Comparison of ENCODE assay signal across 21 cellular contexts in genomic region chr5:38113880-38114279, GRCh38.
DNase-seq lines count a peak whose midpoint lies in the region; ATAC-seq, FAIRE-seq and TF ChIP-seq lines count a peak whose summit lies in the region.
"Had no signal": no experiment of that assay in that cellular context is flagged by ENCODE, and none has a peak within 500 bp of the region (broad histone marks: within the 10 kb centered on the region; RNA-seq: fewer than 3 reads in every experiment).

No MANE protein-coding gene starts in this region.

- DNase-seq in right atrium auricular region (ENCODE audit: low spot score), result no peak
- no peak for DNase-seq in Right ventricle myocardium inferior (ENCODE audit: missing footprints)
- DNase-seq in neural crest cell (ENCODE audit: low read depth, low spot score), result no peak
- no peak for DNase-seq in urothelium cell line (ENCODE audit: low spot score)
- no peak for DNase-seq in NCI-H2196 treated with DMSO at 0.1 percent for 48 hours (lab: John Stamatoyannopoulos, UW; ENCODE audit: unreplicated experiment)
- DNase-seq: AML-193; Caco-2; Calu3; CD4-positive, alpha-beta T cell; CD8-positive, alpha-beta T cell; DMS79 treated with DMSO at 0.1 percent for 48 hours; GF-D8 had no signal

- FAIRE-seq in urothelium cell line (lab: Jason Lieb, UNC), result peak; percentile 66
- FAIRE-seq: A549, D721Med, G401.6, GM12891 had no signal

- ATAC-seq in Right ventricle myocardium inferior (no peak), GM18870 (IDR thresholded peaks at IDR 0.05; ENCODE audit: unreplicated experiment) (no peak)
- ATAC-seq: A549; CD8-positive, alpha-beta T cell had no signal

- H3K27ac ChIP-seq in right atrium auricular region, result peak overlapping the region; percentile 4 to 68
- H3K27ac ChIP-seq: 22Rv1; A549; BLaER1 treated with 17β-estradiol and CSF1 and Interleukin-3, amounts not matched to agents 10 nM and 100 nM; C4-2B had no signal

- H3K9me3 Mint-ChIP-seq in neural crest cell, result no peaks in the 10 kb centered on the region
- H3K9me3 Mint-ChIP-seq: CD8-positive, alpha-beta T cell had no signal

- H3K4me3 ChIP-seq in right atrium auricular region, result no peak overlapping the region
- H3K4me3 ChIP-seq: A549; BLaER1 treated with 17β-estradiol and CSF1 and Interleukin-3, amounts not matched to agents 10 nM and 100 nM had no signal

- intact Hi-C loops in Right ventricle myocardium inferior (cut with DNase I), result no loop called here

- peaks cover 0 to 21% of the 10 kb centered on the region in 2 donors for H3K4me1 ChIP-seq in right atrium auricular region
- H3K4me1 ChIP-seq: A549 had no signal

- H3K27me3 ChIP-seq in right atrium auricular region, result no peaks in the 10 kb centered on the region
- H3K27me3 ChIP-seq: BLaER1 treated with 17β-estradiol and CSF1 and Interleukin-3, amounts not matched to agents 10 nM and 100 nM had no signal

- H3K9me3 ChIP-seq in right atrium auricular region, result no peaks in the 10 kb centered on the region
- H3K9me3 ChIP-seq: A549; BLaER1 treated with 17β-estradiol and CSF1 and Interleukin-3, amounts not matched to agents 10 nM and 100 nM; Caco-2 had no signal

- no peaks in the 10 kb centered on the region for H3K27me3 Mint-ChIP-seq in neural crest cell (ENCODE audit: low read depth)
- H3K27me3 Mint-ChIP-seq: B cell; CD4-positive, alpha-beta T cell had no signal

- peaks cover 10% of the 10 kb centered on the region for H3K4me1 Mint-ChIP-seq in neural crest cell
- H3K4me1 Mint-ChIP-seq: B cell had no signal

- H3K4me3 Mint-ChIP-seq in neural crest cell, result no peak overlapping the region
- H3K4me3 Mint-ChIP-seq: B cell; CD4-positive, alpha-beta T cell; CD8-positive, alpha-beta T cell had no signal

- peak overlapping the region; percentile 31 for H3K27ac Mint-ChIP-seq in neural crest cell (ENCODE audit: unreplicated experiment)
- H3K27ac Mint-ChIP-seq: B cell; CD4-positive, alpha-beta T cell; CD8-positive, alpha-beta T cell had no signal

- no peaks in the 10 kb centered on the region for H3K36me3 Mint-ChIP-seq in neural crest cell (ENCODE audit: low read depth)
- H3K36me3 Mint-ChIP-seq: CD8-positive, alpha-beta T cell had no signal

- TF ChIP-seq CTCF in right atrium auricular region (IDR thresholded peaks at IDR 0.05) (no peak), neural crest cell (conservative IDR thresholded peaks at IDR 0.05) (no peak)

- H3K36me3 ChIP-seq in right atrium auricular region, result no peaks in the 10 kb centered on the region
- H3K36me3 ChIP-seq: BLaER1 treated with 17β-estradiol and CSF1 and Interleukin-3, amounts not matched to agents 10 nM and 100 nM had no signal
